1 cellular context compared by ENCODE assay signal in genomic region chr17:47830991-47831933, GRCh38.
TF ChIP-seq lines count a peak whose summit lies in the region.

TSS of gene LRRC46 (plus strand) at chr17:47831670. CDS start at chr17:47831990, 320 bp downstream.
TSS of gene MRPL10 (minus strand) at chr17:47831541. CDS start at chr17:47831511, 30 bp downstream.

TF ChIP-seq in HepG2, 621 proteins besides CTCF, POLR2A, EP300 and RAD21 (continued from another document and continues in another):
- no peak for TF ChIP-seq BCLAF1 (IDR thresholded peaks at IDR 0.05)
- TF ChIP-seq ZFYVE20 (CRISPR knock-in tag; IDR thresholded peaks at IDR 0.05; ENCODE audit: borderline replicate concordance, low read depth): no peak
- TF ChIP-seq ZNF292 (CRISPR knock-in tag; IDR thresholded peaks at IDR 0.05; ENCODE audit: borderline replicate concordance, low read depth): no peak; the same call in 1 of the 2 replicates
- no peak for TF ChIP-seq ZNF678 (CRISPR knock-in tag; IDR thresholded peaks at IDR 0.05)
- peak; percentile 53 for TF ChIP-seq ZNF770 (CRISPR knock-in tag; IDR thresholded peaks at IDR 0.05)
- TF ChIP-seq RBM39 (IDR thresholded peaks at IDR 0.05; ENCODE audit: low read depth, low read length, poor library complexity, severe bottlenecking): peak; percentile 87
- peak; percentile 74; the same call in 1 of the 2 replicates for TF ChIP-seq SP4 (CRISPR knock-in tag; IDR thresholded peaks at IDR 0.05)
- peak; percentile 99 for TF ChIP-seq POLR2G (IDR thresholded peaks at IDR 0.05; ENCODE audit: low read depth, low read length)
- TF ChIP-seq KDM6A (CRISPR knock-in tag; IDR thresholded peaks at IDR 0.05; ENCODE audit: low read depth): no peak
- peak; percentile 98 for TF ChIP-seq MXI1 (IDR thresholded peaks at IDR 0.05; ENCODE audit: borderline replicate concordance, low read depth, low read length)
- TF ChIP-seq SRSF1 (optimal IDR thresholded peaks at IDR 0.05; ENCODE audit: low read depth, low read length): peak; percentile 83
- TF ChIP-seq YY1 (IDR thresholded peaks at IDR 0.05; ENCODE audit: insufficient read depth, insufficient replicate concordance, low read depth, low read length): peak; percentile 94
- TF ChIP-seq ZNF674 (CRISPR knock-in tag; IDR thresholded peaks at IDR 0.05; ENCODE audit: low read depth): no peak
- peak; percentile 94 for TF ChIP-seq RBFOX2 (IDR thresholded peaks at IDR 0.05; ENCODE audit: low read depth, low read length)
- peak; percentile 87; the same call in 1 of the 2 replicates for TF ChIP-seq ZNF614 (CRISPR knock-in tag; IDR thresholded peaks at IDR 0.05; ENCODE audit: borderline replicate concordance)
- peak; percentile 80 for TF ChIP-seq PHF21A (CRISPR knock-in tag; IDR thresholded peaks at IDR 0.05)
- TF ChIP-seq TAF15 (IDR thresholded peaks at IDR 0.05; ENCODE audit: low read depth, low read length, poor library complexity, severe bottlenecking): peak; percentile 90
- TF ChIP-seq ZNF747 (CRISPR knock-in tag; IDR thresholded peaks at IDR 0.05; ENCODE audit: borderline replicate concordance): no peak; the same call in 1 of the 2 replicates
- peak; percentile 87; the same call in 1 of the 2 replicates for TF ChIP-seq ZNF616 (CRISPR knock-in tag; IDR thresholded peaks at IDR 0.05; ENCODE audit: low read depth)
- peak; percentile 63; the same call in 1 of the 2 replicates for TF ChIP-seq ZNF160 (CRISPR knock-in tag; IDR thresholded peaks at IDR 0.05)
- no peak for TF ChIP-seq FIP1L1 (IDR thresholded peaks at IDR 0.05; ENCODE audit: borderline replicate concordance, insufficient read depth, low read depth, low read length)
- TF ChIP-seq ZNF879 (CRISPR knock-in tag; IDR thresholded peaks at IDR 0.05): no peak
- peak; percentile 66; the same call in 1 of the 2 replicates for TF ChIP-seq KDM1A (CRISPR knock-in tag; IDR thresholded peaks at IDR 0.05)
- TF ChIP-seq, protein P1, sequence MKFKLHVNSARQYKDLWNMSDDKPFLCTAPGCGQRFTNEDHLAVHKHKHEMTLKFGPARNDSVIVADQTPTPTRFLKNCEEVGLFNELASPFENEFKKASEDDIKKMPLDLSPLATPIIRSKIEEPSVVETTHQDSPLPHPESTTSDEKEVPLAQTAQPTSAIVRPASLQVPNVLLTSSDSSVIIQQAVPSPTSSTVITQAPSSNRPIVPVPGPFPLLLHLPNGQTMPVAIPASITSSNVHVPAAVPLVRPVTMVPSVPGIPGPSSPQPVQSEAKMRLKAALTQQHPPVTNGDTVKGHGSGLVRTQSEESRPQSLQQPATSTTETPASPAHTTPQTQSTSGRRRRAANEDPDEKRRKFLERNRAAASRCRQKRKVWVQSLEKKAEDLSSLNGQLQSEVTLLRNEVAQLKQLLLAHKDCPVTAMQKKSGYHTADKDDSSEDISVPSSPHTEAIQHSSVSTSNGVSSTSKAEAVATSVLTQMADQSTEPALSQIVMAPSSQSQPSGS (CRISPR knock-in tag; IDR thresholded peaks at IDR 0.05): peak; percentile 72
- no peak for TF ChIP-seq ZMYM3 (CRISPR knock-in tag; IDR thresholded peaks at IDR 0.05)
- no peak for TF ChIP-seq ZNF720 (CRISPR knock-in tag; IDR thresholded peaks at IDR 0.05)
- TF ChIP-seq ZSCAN9 (CRISPR knock-in tag; IDR thresholded peaks at IDR 0.05; ENCODE audit: borderline replicate concordance): peak; percentile 85
- no peak for TF ChIP-seq ZBTB2 (CRISPR knock-in tag; IDR thresholded peaks at IDR 0.05; ENCODE audit: low read depth)
- TF ChIP-seq FOXM1 (CRISPR knock-in tag; IDR thresholded peaks at IDR 0.05): no peak
- TF ChIP-seq ZNF75D (CRISPR knock-in tag; IDR thresholded peaks at IDR 0.05; ENCODE audit: borderline replicate concordance): 0 out of 2 replicates have a peak, but pooled peaks have one; percentile 71
- TF ChIP-seq, protein P2, sequence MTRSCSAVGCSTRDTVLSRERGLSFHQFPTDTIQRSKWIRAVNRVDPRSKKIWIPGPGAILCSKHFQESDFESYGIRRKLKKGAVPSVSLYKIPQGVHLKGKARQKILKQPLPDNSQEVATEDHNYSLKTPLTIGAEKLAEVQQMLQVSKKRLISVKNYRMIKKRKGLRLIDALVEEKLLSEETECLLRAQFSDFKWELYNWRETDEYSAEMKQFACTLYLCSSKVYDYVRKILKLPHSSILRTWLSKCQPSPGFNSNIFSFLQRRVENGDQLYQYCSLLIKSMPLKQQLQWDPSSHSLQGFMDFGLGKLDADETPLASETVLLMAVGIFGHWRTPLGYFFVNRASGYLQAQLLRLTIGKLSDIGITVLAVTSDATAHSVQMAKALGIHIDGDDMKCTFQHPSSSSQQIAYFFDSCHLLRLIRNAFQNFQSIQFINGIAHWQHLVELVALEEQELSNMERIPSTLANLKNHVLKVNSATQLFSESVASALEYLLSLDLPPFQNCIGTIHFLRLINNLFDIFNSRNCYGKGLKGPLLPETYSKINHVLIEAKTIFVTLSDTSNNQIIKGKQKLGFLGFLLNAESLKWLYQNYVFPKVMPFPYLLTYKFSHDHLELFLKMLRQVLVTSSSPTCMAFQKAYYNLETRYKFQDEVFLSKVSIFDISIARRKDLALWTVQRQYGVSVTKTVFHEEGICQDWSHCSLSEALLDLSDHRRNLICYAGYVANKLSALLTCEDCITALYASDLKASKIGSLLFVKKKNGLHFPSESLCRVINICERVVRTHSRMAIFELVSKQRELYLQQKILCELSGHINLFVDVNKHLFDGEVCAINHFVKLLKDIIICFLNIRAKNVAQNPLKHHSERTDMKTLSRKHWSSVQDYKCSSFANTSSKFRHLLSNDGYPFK (CRISPR knock-in tag; IDR thresholded peaks at IDR 0.05; ENCODE audit: borderline replicate concordance): peak; percentile 95
- TF ChIP-seq ZNF563 (CRISPR knock-in tag; IDR thresholded peaks at IDR 0.05): 0 out of 2 replicates have a peak, but pooled peaks have one; percentile 38
- no peak; the same call in 1 of the 2 replicates for TF ChIP-seq HOXA7 (CRISPR knock-in tag; IDR thresholded peaks at IDR 0.05)
- TF ChIP-seq EEA1 (CRISPR knock-in tag; IDR thresholded peaks at IDR 0.05; ENCODE audit: borderline replicate concordance): peak; percentile 82; the same call in 1 of the 2 replicates
- TF ChIP-seq, protein P3, sequence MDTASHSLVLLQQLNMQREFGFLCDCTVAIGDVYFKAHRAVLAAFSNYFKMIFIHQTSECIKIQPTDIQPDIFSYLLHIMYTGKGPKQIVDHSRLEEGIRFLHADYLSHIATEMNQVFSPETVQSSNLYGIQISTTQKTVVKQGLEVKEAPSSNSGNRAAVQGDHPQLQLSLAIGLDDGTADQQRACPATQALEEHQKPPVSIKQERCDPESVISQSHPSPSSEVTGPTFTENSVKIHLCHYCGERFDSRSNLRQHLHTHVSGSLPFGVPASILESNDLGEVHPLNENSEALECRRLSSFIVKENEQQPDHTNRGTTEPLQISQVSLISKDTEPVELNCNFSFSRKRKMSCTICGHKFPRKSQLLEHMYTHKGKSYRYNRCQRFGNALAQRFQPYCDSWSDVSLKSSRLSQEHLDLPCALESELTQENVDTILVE (CRISPR knock-in tag; IDR thresholded peaks at IDR 0.05): peak; percentile 91
- no peak for TF ChIP-seq ZNF432 (CRISPR knock-in tag; IDR thresholded peaks at IDR 0.05; ENCODE audit: borderline replicate concordance)
- TF ChIP-seq, protein P4, sequence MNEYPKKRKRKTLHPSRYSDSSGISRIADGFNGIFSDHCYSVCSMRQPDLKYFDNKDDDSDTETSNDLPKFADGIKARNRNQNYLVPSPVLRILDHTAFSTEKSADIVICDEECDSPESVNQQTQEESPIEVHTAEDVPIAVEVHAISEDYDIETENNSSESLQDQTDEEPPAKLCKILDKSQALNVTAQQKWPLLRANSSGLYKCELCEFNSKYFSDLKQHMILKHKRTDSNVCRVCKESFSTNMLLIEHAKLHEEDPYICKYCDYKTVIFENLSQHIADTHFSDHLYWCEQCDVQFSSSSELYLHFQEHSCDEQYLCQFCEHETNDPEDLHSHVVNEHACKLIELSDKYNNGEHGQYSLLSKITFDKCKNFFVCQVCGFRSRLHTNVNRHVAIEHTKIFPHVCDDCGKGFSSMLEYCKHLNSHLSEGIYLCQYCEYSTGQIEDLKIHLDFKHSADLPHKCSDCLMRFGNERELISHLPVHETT (CRISPR knock-in tag; conservative IDR thresholded peaks at IDR 0.05): peak; percentile 92
- TF ChIP-seq, protein P5, sequence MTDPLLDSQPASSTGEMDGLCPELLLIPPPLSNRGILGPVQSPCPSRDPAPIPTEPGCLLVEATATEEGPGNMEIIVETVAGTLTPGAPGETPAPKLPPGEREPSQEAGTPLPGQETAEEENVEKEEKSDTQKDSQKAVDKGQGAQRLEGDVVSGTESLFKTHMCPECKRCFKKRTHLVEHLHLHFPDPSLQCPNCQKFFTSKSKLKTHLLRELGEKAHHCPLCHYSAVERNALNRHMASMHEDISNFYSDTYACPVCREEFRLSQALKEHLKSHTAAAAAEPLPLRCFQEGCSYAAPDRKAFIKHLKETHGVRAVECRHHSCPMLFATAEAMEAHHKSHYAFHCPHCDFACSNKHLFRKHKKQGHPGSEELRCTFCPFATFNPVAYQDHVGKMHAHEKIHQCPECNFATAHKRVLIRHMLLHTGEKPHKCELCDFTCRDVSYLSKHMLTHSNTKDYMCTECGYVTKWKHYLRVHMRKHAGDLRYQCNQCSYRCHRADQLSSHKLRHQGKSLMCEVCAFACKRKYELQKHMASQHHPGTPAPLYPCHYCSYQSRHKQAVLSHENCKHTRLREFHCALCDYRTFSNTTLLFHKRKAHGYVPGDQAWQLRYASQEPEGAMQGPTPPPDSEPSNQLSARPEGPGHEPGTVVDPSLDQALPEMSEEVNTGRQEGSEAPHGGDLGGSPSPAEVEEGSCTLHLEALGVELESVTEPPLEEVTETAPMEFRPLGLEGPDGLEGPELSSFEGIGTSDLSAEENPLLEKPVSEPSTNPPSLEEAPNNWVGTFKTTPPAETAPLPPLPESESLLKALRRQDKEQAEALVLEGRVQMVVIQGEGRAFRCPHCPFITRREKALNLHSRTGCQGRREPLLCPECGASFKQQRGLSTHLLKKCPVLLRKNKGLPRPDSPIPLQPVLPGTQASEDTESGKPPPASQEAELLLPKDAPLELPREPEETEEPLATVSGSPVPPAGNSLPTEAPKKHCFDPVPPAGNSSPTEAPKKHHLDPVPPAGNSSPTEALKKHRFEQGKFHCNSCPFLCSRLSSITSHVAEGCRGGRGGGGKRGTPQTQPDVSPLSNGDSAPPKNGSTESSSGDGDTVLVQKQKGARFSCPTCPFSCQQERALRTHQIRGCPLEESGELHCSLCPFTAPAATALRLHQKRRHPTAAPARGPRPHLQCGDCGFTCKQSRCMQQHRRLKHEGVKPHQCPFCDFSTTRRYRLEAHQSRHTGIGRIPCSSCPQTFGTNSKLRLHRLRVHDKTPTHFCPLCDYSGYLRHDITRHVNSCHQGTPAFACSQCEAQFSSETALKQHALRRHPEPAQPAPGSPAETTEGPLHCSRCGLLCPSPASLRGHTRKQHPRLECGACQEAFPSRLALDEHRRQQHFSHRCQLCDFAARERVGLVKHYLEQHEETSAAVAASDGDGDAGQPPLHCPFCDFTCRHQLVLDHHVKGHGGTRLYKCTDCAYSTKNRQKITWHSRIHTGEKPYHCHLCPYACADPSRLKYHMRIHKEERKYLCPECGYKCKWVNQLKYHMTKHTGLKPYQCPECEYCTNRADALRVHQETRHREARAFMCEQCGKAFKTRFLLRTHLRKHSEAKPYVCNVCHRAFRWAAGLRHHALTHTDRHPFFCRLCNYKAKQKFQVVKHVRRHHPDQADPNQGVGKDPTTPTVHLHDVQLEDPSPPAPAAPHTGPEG (CRISPR knock-in tag; IDR thresholded peaks at IDR 0.05): 0 out of 2 replicates have a peak, but pooled peaks have one; percentile 64
- TF ChIP-seq TMF1 (CRISPR knock-in tag; IDR thresholded peaks at IDR 0.05; ENCODE audit: low read depth): no peak
- peak; percentile 94; the same call in 1 of the 2 replicates for TF ChIP-seq ZNF784 (CRISPR knock-in tag; IDR thresholded peaks at IDR 0.05; ENCODE audit: borderline replicate concordance)
